Comparison of ENCODE assay signal across 17 cellular contexts in genomic region chr10:124576526-124577420, GRCh38.
"Had no signal": no experiment of that assay in that cellular context is flagged by ENCODE, and none has a peak within 500 bp of the region (broad histone marks: within the 10 kb centered on the region; RNA-seq: fewer than 3 reads in every experiment).

No MANE protein-coding gene starts in this region.

- H3K4me1 ChIP-seq: esophagus muscularis mucosa, right atrium auricular region had no signal

- H3K27ac ChIP-seq: epithelial cell of prostate, esophagus muscularis mucosa, neutrophil, right atrium auricular region had no signal

- ATAC-seq: left lobe of liver; naive thymus-derived CD4-positive, alpha-beta T cell had no signal

- H3K9me3 ChIP-seq: esophagus muscularis mucosa, neutrophil had no signal

- DNase-seq: effector memory CD4-positive, alpha-beta T cell; foreskin fibroblast; head of caudate nucleus; hippocampal formation; kidney glomerular epithelial cell; mesendoderm; naive thymus-derived CD4-positive, alpha-beta T cell; nephron progenitor cell; small intestine; stimulated activated CD4-positive, alpha-beta T cell treated with anti-CD3 and anti-CD28 coated beads, Interleukin-2, amount 100 ng/mL, for 48 hours; stimulated activated naive CD4-positive, alpha-beta T cell treated with Interleukin-2 at 50 U/mL for 16 hours; trophoblast cell had no signal

- H3K27me3 ChIP-seq: esophagus muscularis mucosa, neutrophil, right atrium auricular region had no signal

- H3K36me3 ChIP-seq: esophagus muscularis mucosa, neutrophil, right atrium auricular region had no signal

- H3K4me3 ChIP-seq: esophagus muscularis mucosa, right atrium auricular region had no signal
